13 cellular contexts compared by ENCODE assay signal in genomic region chr6:89566011-89566775, GRCh38.
"Had no signal": no experiment of that assay in that cellular context is flagged by ENCODE, and none has a peak within 500 bp of the region (broad histone marks: within the 10 kb centered on the region; RNA-seq: fewer than 3 reads in every experiment).

No MANE protein-coding gene starts in this region.

- H3K27me3 ChIP-seq: heart right ventricle, left lung, ovary, suprapubic skin had no signal

- H3K4me1 ChIP-seq: suprapubic skin had no signal

- H3K27ac ChIP-seq: brain microvascular endothelial cell, heart right ventricle, left lung, ovary, suprapubic skin had no signal

- ATAC-seq: heart right ventricle, left lung, natural killer cell had no signal

- H3K9me3 ChIP-seq: heart right ventricle, left lung, ovary, suprapubic skin had no signal

- H3K4me3 ChIP-seq: heart right ventricle, left lung, ovary, suprapubic skin had no signal

- DNase-seq: activated CD4-positive, alpha-beta T cell treated with anti-CD3 and anti-CD28 coated beads, Interleukin-2, amount 10 ng/mL, durations not matched to agents 7 days and 5 days; activated effector memory CD4-positive, alpha-beta T cell treated with Interleukin-2 at 50 U/mL for 16 hours; brain microvascular endothelial cell; foreskin melanocyte; heart right ventricle; islet precursor cell; left lung; natural killer cell; ovary; stimulated activated CD4-positive, alpha-beta T cell treated with anti-CD3 and anti-CD28 coated beads, Interleukin-2, amount 100 ng/mL, for 48 hours; stimulated activated naive CD4-positive, alpha-beta T cell treated with Interleukin-2 at 50 U/mL for 16 hours; T1000 had no signal

- H3K36me3 ChIP-seq: brain microvascular endothelial cell, left lung, ovary, suprapubic skin had no signal
